In genomic region chr3:112803472-112803871, GRCh38 we compare ENCODE assay signal across 31 cellular contexts. TPM values are rescaled to one million over a fixed set of nuclear protein-coding genes. Genes with fewer than 3 reads are reported as not detected.
"Had no signal": no experiment of that assay in that cellular context is flagged by ENCODE, and none has a peak within 500 bp of the region (broad histone marks: within the 10 kb centered on the region; RNA-seq: fewer than 3 reads in every experiment).

No MANE protein-coding gene starts in this region.

- ATAC-seq: activated CD8-positive, alpha-beta T cell treated with anti-CD3 and anti-CD28 coated beads, Interleukin-2, amount 10 ng/mL, durations not matched to agents 7 days and 5 days; body of pancreas; K562; Panc1; T-helper 17 cell; WTC11 had no signal

- H3K36me3 ChIP-seq: ascending aorta, SJCRH30 had no signal

- H3K4me3 ChIP-seq: ascending aorta, body of pancreas, K562, SJCRH30 had no signal

- DNase-seq: activated CD4-positive, alpha-beta T cell treated with anti-CD3 and anti-CD28 coated beads for 48 hours; activated CD4-positive, alpha-beta T cell treated with anti-CD3 and anti-CD28 coated beads, Interleukin-2, amount 50 U/mL, for 4 hours; activated CD4-positive, CD25-positive, alpha-beta regulatory T cell treated with anti-CD3 and anti-CD28 coated beads, Interleukin-2, amount 50 U/mL, for 72 hours; activated CD8-positive, alpha-beta memory T cell treated with anti-CD3 and anti-CD28 coated beads, Interleukin-2, amount 50 U/mL, for 48 hours; activated CD8-positive, alpha-beta T cell treated with anti-CD3 and anti-CD28 coated beads, Interleukin-2, amount 10 ng/mL, durations not matched to agents 7 days and 5 days; activated effector memory CD4-positive, alpha-beta T cell treated with Interleukin-2 at 50 U/mL for 16 hours; activated naive CD4-positive, alpha-beta T cell; activated T-cell treated with anti-CD3 and anti-CD28 coated beads, Interleukin-2, amount 50 U/mL, for 1 hour; amniotic stem cell; body of pancreas; central memory CD4-positive, alpha-beta T cell; Kasumi-1; NCI-H1092; NCI-H1417; NCI-H1930; NCI-H2171 treated with DMSO at 0.1 percent for 48 hours; NCI-H226; NCI-H510A; NCI-H526 treated with DMSO at 0.1 percent for 48 hours; NCI-H82; Right ventricle myocardium superior; SJCRH30; T-helper 17 cell; T-helper 9 cell had no signal

- H3K27me3 ChIP-seq: ascending aorta, body of pancreas, SJCRH30 had no signal

- H3K4me1 ChIP-seq: ascending aorta, body of pancreas had no signal

- H3K27ac ChIP-seq: ascending aorta, body of pancreas, RWPE1, SJCRH30 had no signal

- H3K9me3 ChIP-seq: ascending aorta, body of pancreas, SJCRH30 had no signal

RNA-seq across cellular contexts. Expression of gene CD200R1L, which starts 43.2 kb away (rescaled TPM):
- total RNA-seq: activated CD8-positive, alpha-beta T cell treated with anti-CD3 and anti-CD28 coated beads, Interleukin-2, amount 10 ng/mL, durations not matched to agents 7 days and 5 days; activated T-helper 1 cell treated with anti-CD3 and anti-CD28 coated beads, Interleukin-12 subunit alpha, Interleukin-12 subunit beta, Interleukin-2, Interleukin-4 antibody, amounts not matched to agents 30 ng/mL and 10 ng/mL and 1 ng/mL, durations not matched to agents 14 hours and 24 hours and 36 hours; ascending aorta; body of pancreas; K562; OCI-LY7; Right ventricle myocardium superior; SJCRH30; T-helper 17 cell; WTC11 had no signal
- polyA plus RNA-seq: K562 had no signal
